14 cellular contexts compared by ENCODE assay signal in the genomic region with DNA sequence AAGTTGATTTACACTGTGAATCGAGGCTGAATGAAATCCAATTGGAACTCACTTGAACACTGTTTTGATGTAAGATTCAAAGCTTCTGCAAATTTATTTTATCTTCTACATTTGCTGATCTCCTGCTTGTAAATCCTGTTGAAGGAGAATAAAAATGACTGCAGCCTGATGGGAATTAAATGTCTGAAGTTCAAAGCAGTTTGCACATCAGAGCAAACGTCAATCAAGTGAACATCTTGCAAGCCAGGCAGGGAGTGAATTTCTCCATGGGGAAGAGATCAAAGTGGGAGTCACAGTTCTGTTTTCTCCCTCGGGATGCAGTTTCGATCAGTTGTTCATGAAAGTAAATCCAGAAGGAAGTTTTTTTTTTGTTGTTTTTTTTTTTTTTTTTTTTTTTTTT.
"Had no signal": no experiment of that assay in that cellular context is flagged by ENCODE, and none has a peak within 500 bp of the region (broad histone marks: within the 10 kb centered on the region; RNA-seq: fewer than 3 reads in every experiment).

No MANE protein-coding gene starts in this region.

- H3K36me3 Mint-ChIP-seq: activated CD4-positive, alpha-beta memory T cell treated with anti-CD3 and anti-CD28 coated beads for 36 hours had no signal

- H3K27ac ChIP-seq: spleen had no signal

- H3K4me3 ChIP-seq: lung, spleen had no signal

- H3K27ac Mint-ChIP-seq: activated B cell treated with CpG ODN at 0.5 μM for 24 hours; activated CD4-positive, alpha-beta memory T cell treated with anti-CD3 and anti-CD28 coated beads for 36 hours; activated naive CD8-positive, alpha-beta T cell; effector memory CD8-positive, alpha-beta T cell had no signal

- H3K4me3 Mint-ChIP-seq: activated B cell treated with CpG ODN at 0.5 μM for 24 hours; activated CD4-positive, alpha-beta memory T cell treated with anti-CD3 and anti-CD28 coated beads for 36 hours; activated naive CD8-positive, alpha-beta T cell; effector memory CD8-positive, alpha-beta T cell; mesothelial cell of epicardium had no signal

- DNase-seq: activated B cell treated with CpG ODN at 0.5 μM for 24 hours; activated CD4-positive, alpha-beta memory T cell treated with anti-CD3 and anti-CD28 coated beads for 36 hours; activated CD4-positive, alpha-beta T cell treated with anti-CD3 and anti-CD28 coated beads for 4 hours; activated T-cell treated with anti-CD3 and anti-CD28 coated beads for 4 hours; effector memory CD8-positive, alpha-beta T cell; foreskin fibroblast; islet precursor cell; spleen; stimulated activated CD8-positive, alpha-beta memory T cell treated with anti-CD3 and anti-CD28 coated beads, Interleukin-4, amount 100 ng/mL, for 48 hours; stimulated activated naive CD4-positive, alpha-beta T cell had no signal

- H3K27me3 Mint-ChIP-seq: activated CD4-positive, alpha-beta memory T cell treated with anti-CD3 and anti-CD28 coated beads for 36 hours; activated naive CD8-positive, alpha-beta T cell had no signal

- H3K4me1 Mint-ChIP-seq: activated B cell treated with CpG ODN at 0.5 μM for 24 hours had no signal

- H3K9me3 ChIP-seq: spleen had no signal

- H3K27me3 ChIP-seq: spleen had no signal

- H3K9me3 Mint-ChIP-seq: activated B cell treated with CpG ODN at 0.5 μM for 24 hours; activated CD4-positive, alpha-beta memory T cell treated with anti-CD3 and anti-CD28 coated beads for 36 hours; effector memory CD8-positive, alpha-beta T cell; mesothelial cell of epicardium had no signal

- H3K36me3 ChIP-seq: spleen had no signal

- ATAC-seq: effector memory CD8-positive, alpha-beta T cell; left lobe of liver had no signal
